Comparison of ENCODE assay signal across 1 cellular context in genomic region chr22:32249231-32249630, GRCh38.
TF ChIP-seq lines count a peak whose summit lies in the region.

No MANE protein-coding gene starts in this region.

TF ChIP-seq in HepG2, 621 proteins besides CTCF, POLR2A, EP300 and RAD21:
- TF ChIP-seq MED1 (CRISPR knock-in tag; IDR thresholded peaks at IDR 0.05) (no peak), MTA1 (CRISPR knock-in tag; IDR thresholded peaks at IDR 0.05; ENCODE audit: borderline replicate concordance) (0 out of 2 replicates have a peak, but pooled peaks have one; percentile 25), HNF4A (CRISPR knock-in tag; IDR thresholded peaks at IDR 0.05) (peak; percentile 78), PATZ1 (CRISPR knock-in tag; IDR thresholded peaks at IDR 0.05) (peak; percentile 41; the same call in 1 of the 2 replicates), CBX1 (IDR thresholded peaks at IDR 0.05; ENCODE audit: low read depth) (no peak), HNF4G (IDR thresholded peaks at IDR 0.05; ENCODE audit: borderline replicate concordance, low read depth, low read length) (peak; percentile 46; the same call in 1 of the 2 replicates), HNF4G (CRISPR knock-in tag; IDR thresholded peaks at IDR 0.05; ENCODE audit: borderline replicate concordance, low read depth) (peak; percentile 44; the same call in 1 of the 2 replicates), ZBTB44 (CRISPR knock-in tag; IDR thresholded peaks at IDR 0.05) (no peak), FOXO4 (CRISPR knock-in tag; conservative IDR thresholded peaks at IDR 0.05) (0 out of 2 replicates have a peak, but pooled peaks have one; percentile 33), ZBTB7B (CRISPR knock-in tag; IDR thresholded peaks at IDR 0.05) (0 out of 2 replicates have a peak, but pooled peaks have one; percentile 43), TBX2 (CRISPR knock-in tag; IDR thresholded peaks at IDR 0.05; ENCODE audit: borderline replicate concordance) (peak; percentile 38; the same call in 1 of the 2 replicates), GATAD2A (CRISPR knock-in tag; IDR thresholded peaks at IDR 0.05) (peak; percentile 57; the same call in 1 of the 2 replicates), HIC2 (CRISPR knock-in tag; IDR thresholded peaks at IDR 0.05; ENCODE audit: low read depth) (peak; percentile 34; the same call in 1 of the 2 replicates), SOX5 (CRISPR knock-in tag; IDR thresholded peaks at IDR 0.05; ENCODE audit: borderline replicate concordance) (no peak), RAD51 (IDR thresholded peaks at IDR 0.05; ENCODE audit: borderline replicate concordance) (no peak), SOX6 (IDR thresholded peaks at IDR 0.05) (no peak), SOX6 (CRISPR knock-in tag; IDR thresholded peaks at IDR 0.05) (0 out of 2 replicates have a peak, but pooled peaks have one; percentile 14), PITX1 (CRISPR knock-in tag; IDR thresholded peaks at IDR 0.05) (0 out of 2 replicates have a peak, but pooled peaks have one; percentile 25), PPARG (CRISPR knock-in tag; conservative IDR thresholded peaks at IDR 0.05) (no peak), PAXIP1 (CRISPR knock-in tag; conservative IDR thresholded peaks at IDR 0.05) (peak; percentile 67), GFI1 (CRISPR knock-in tag; IDR thresholded peaks at IDR 0.05; ENCODE audit: borderline replicate concordance) (0 out of 2 replicates have a peak, but pooled peaks have one; percentile 30), ZNF629 (CRISPR knock-in tag; conservative IDR thresholded peaks at IDR 0.05) (0 out of 2 replicates have a peak, but pooled peaks have one; percentile 13), SOX13 (IDR thresholded peaks at IDR 0.05) (no peak), SOX13 (CRISPR knock-in tag; conservative IDR thresholded peaks at IDR 0.05 in 1 of 2, IDR thresholded peaks at IDR 0.05 in 1 of 2) (peak in 1 of 2 experiments; percentile 17; a peak in 1 of 4 replicates), FOSL2 (CRISPR knock-in tag; IDR thresholded peaks at IDR 0.05) (peak; percentile 26; the same call in 1 of the 2 replicates), SALL1 (CRISPR knock-in tag; IDR thresholded peaks at IDR 0.05) (peak; percentile 48; the same call in 1 of the 2 replicates), ZBTB10 (CRISPR knock-in tag; IDR thresholded peaks at IDR 0.05; ENCODE audit: borderline replicate concordance) (no peak)
